ENCODE assay signal across 2 cellular contexts in the genomic region with DNA sequence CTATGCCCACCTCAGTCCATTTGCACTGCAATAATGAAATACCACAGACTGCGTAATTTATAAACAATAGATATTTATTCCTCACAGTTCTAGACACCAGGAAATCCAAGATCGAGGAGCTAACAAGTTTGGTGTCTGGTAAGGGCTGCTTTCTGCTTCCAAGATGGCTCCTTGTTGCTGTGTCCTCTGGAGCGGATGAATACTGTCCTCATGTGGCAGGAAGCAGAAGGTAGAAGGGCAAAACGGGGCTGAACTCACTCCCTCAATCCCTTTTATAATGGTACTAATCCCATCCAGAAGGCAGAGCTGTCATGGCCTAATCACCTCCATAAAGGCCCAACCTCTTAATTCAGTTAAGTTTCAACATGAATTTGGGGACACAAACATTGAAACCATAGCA.
TF ChIP-seq lines count a peak whose summit lies in the region.

No MANE protein-coding gene starts in this region.

TF ChIP-seq in GM23338, 12 proteins besides CTCF, POLR2A, EP300 and RAD21 (continues in another document):
- TF ChIP-seq, protein P1, sequence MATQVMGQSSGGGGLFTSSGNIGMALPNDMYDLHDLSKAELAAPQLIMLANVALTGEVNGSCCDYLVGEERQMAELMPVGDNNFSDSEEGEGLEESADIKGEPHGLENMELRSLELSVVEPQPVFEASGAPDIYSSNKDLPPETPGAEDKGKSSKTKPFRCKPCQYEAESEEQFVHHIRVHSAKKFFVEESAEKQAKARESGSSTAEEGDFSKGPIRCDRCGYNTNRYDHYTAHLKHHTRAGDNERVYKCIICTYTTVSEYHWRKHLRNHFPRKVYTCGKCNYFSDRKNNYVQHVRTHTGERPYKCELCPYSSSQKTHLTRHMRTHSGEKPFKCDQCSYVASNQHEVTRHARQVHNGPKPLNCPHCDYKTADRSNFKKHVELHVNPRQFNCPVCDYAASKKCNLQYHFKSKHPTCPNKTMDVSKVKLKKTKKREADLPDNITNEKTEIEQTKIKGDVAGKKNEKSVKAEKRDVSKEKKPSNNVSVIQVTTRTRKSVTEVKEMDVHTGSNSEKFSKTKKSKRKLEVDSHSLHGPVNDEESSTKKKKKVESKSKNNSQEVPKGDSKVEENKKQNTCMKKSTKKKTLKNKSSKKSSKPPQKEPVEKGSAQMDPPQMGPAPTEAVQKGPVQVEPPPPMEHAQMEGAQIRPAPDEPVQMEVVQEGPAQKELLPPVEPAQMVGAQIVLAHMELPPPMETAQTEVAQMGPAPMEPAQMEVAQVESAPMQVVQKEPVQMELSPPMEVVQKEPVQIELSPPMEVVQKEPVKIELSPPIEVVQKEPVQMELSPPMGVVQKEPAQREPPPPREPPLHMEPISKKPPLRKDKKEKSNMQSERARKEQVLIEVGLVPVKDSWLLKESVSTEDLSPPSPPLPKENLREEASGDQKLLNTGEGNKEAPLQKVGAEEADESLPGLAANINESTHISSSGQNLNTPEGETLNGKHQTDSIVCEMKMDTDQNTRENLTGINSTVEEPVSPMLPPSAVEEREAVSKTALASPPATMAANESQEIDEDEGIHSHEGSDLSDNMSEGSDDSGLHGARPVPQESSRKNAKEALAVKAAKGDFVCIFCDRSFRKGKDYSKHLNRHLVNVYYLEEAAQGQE (IDR thresholded peaks at IDR 0.05; ENCODE audit: unreplicated experiment): no peak
- TF ChIP-seq ZNF331 (CRISPR knock-in tag; IDR thresholded peaks at IDR 0.05; ENCODE audit: low read depth): no peak
- no peak for TF ChIP-seq EZH2phosphoT487 (IDR thresholded peaks at IDR 0.05; ENCODE audit: unreplicated experiment)
- TF ChIP-seq STAT1 (IDR thresholded peaks at IDR 0.05; ENCODE audit: unreplicated experiment): no peak
- no peak for TF ChIP-seq POLR2AphosphoS5 (IDR thresholded peaks at IDR 0.05; ENCODE audit: low read depth)
- no peak for TF ChIP-seq CREB1 (CRISPR knock-in tag; IDR thresholded peaks at IDR 0.05; ENCODE audit: low read depth)
- no peak for TF ChIP-seq ZNF114 (CRISPR knock-in tag; IDR thresholded peaks at IDR 0.05)
- TF ChIP-seq, protein P2, sequence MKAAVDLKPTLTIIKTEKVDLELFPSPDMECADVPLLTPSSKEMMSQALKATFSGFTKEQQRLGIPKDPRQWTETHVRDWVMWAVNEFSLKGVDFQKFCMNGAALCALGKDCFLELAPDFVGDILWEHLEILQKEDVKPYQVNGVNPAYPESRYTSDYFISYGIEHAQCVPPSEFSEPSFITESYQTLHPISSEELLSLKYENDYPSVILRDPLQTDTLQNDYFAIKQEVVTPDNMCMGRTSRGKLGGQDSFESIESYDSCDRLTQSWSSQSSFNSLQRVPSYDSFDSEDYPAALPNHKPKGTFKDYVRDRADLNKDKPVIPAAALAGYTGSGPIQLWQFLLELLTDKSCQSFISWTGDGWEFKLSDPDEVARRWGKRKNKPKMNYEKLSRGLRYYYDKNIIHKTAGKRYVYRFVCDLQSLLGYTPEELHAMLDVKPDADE (IDR thresholded peaks at IDR 0.05): no peak
- TF ChIP-seq NANOG (IDR thresholded peaks at IDR 0.05; ENCODE audit: borderline replicate concordance): no peak
- TF ChIP-seq, protein P3, sequence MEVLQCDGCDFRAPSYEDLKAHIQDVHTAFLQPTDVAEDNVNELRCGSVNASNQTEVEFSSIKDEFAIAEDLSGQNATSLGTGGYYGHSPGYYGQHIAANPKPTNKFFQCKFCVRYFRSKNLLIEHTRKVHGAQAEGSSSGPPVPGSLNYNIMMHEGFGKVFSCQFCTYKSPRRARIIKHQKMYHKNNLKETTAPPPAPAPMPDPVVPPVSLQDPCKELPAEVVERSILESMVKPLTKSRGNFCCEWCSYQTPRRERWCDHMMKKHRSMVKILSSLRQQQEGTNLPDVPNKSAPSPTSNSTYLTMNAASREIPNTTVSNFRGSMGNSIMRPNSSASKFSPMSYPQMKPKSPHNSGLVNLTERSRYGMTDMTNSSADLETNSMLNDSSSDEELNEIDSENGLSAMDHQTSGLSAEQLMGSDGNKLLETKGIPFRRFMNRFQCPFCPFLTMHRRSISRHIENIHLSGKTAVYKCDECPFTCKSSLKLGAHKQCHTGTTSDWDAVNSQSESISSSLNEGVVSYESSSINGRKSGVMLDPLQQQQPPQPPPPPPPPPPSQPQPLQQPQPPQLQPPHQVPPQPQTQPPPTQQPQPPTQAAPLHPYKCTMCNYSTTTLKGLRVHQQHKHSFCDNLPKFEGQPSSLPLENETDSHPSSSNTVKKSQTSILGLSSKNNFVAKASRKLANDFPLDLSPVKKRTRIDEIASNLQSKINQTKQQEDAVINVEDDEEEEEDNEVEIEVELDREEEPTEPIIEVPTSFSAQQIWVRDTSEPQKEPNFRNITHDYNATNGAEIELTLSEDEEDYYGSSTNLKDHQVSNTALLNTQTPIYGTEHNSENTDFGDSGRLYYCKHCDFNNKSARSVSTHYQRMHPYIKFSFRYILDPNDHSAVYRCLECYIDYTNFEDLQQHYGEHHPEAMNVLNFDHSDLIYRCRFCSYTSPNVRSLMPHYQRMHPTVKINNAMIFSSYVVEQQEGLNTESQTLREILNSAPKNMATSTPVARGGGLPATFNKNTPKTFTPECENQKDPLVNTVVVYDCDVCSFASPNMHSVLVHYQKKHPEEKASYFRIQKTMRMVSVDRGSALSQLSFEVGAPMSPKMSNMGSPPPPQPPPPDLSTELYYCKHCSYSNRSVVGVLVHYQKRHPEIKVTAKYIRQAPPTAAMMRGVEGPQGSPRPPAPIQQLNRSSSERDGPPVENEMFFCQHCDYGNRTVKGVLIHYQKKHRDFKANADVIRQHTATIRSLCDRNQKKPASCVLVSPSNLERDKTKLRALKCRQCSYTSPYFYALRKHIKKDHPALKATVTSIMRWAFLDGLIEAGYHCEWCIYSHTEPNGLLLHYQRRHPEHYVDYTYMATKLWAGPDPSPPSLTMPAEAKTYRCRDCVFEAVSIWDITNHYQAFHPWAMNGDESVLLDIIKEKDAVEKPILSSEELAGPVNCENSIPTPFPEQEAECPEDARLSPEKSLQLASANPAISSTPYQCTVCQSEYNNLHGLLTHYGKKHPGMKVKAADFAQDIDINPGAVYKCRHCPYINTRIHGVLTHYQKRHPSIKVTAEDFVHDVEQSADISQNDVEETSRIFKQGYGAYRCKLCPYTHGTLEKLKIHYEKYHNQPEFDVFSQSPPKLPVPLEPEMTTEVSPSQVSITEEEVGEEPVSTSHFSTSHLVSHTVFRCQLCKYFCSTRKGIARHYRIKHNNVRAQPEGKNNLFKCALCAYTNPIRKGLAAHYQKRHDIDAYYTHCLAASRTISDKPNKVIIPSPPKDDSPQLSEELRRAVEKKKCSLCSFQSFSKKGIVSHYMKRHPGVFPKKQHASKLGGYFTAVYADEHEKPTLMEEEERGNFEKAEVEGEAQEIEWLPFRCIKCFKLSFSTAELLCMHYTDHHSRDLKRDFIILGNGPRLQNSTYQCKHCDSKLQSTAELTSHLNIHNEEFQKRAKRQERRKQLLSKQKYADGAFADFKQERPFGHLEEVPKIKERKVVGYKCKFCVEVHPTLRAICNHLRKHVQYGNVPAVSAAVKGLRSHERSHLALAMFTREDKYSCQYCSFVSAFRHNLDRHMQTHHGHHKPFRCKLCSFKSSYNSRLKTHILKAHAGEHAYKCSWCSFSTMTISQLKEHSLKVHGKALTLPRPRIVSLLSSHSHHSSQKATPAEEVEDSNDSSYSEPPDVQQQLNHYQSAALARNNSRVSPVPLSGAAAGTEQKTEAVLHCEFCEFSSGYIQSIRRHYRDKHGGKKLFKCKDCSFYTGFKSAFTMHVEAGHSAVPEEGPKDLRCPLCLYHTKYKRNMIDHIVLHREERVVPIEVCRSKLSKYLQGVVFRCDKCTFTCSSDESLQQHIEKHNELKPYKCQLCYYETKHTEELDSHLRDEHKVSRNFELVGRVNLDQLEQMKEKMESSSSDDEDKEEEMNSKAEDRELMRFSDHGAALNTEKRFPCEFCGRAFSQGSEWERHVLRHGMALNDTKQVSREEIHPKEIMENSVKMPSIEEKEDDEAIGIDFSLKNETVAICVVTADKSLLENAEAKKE (CRISPR knock-in tag; IDR thresholded peaks at IDR 0.05): no peak

TF ChIP-seq in SK-N-SH, 30 proteins besides CTCF, POLR2A, EP300 and RAD21 (continued from another document):
- TF ChIP-seq, protein P1 (IDR thresholded peaks at IDR 0.05; ENCODE audit: low read depth, low read length): no peak
- TF ChIP-seq POLR2AphosphoS5 (IDR thresholded peaks at IDR 0.05; ENCODE audit: low read depth, low read length): no peak
- no peak for TF ChIP-seq MEF2A (IDR thresholded peaks at IDR 0.05; ENCODE audit: borderline replicate concordance, low read depth)
- no peak for TF ChIP-seq JUND (IDR thresholded peaks at IDR 0.05)
- TF ChIP-seq, protein P4, sequence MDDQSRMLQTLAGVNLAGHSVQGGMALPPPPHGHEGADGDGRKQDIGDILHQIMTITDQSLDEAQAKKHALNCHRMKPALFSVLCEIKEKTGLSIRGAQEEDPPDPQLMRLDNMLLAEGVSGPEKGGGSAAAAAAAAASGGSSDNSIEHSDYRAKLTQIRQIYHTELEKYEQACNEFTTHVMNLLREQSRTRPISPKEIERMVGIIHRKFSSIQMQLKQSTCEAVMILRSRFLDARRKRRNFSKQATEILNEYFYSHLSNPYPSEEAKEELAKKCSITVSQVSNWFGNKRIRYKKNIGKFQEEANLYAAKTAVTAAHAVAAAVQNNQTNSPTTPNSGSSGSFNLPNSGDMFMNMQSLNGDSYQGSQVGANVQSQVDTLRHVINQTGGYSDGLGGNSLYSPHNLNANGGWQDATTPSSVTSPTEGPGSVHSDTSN (IDR thresholded peaks at IDR 0.05): no peak
- TF ChIP-seq TAF1 (IDR thresholded peaks at IDR 0.05; ENCODE audit: borderline replicate concordance, low read depth, low read length): no peak
